In genomic region chr4:110195561-110196205, GRCh38 we compare ENCODE assay signal across 1 cellular context.
TF ChIP-seq lines count a peak whose summit lies in the region.

No MANE protein-coding gene starts in this region.

TF ChIP-seq in K562, 482 proteins besides CTCF, POLR2A, EP300 and RAD21 (continued from another document and continues in another):
- no peak for TF ChIP-seq ZBTB11 (CRISPR knock-in tag; IDR thresholded peaks at IDR 0.05)
- TF ChIP-seq ID3 (CRISPR knock-in tag; IDR thresholded peaks at IDR 0.05), result no peak
- peak; percentile 40; the same call in 1 of the 2 replicates for TF ChIP-seq ID3 (tag; IDR thresholded peaks at IDR 0.05)
- no peak for TF ChIP-seq SMARCA5 (IDR thresholded peaks at IDR 0.05)
- peak; percentile 62; the same call in 1 of the 2 replicates for TF ChIP-seq L3MBTL2 (IDR thresholded peaks at IDR 0.05)
- no peak for TF ChIP-seq KAT7 (CRISPR knock-in tag; IDR thresholded peaks at IDR 0.05; ENCODE audit: borderline replicate concordance)
- peak; percentile 43 for TF ChIP-seq ZNF592 (IDR thresholded peaks at IDR 0.05)
- TF ChIP-seq DPF2 (IDR thresholded peaks at IDR 0.05), result peak; percentile 54; the same call in 1 of the 2 replicates
- TF ChIP-seq EWSR1 (IDR thresholded peaks at IDR 0.05; ENCODE audit: borderline replicate concordance, low read depth, partially characterized antibody), result no peak
- no peak for TF ChIP-seq KLF13 (tag; IDR thresholded peaks at IDR 0.05; ENCODE audit: borderline replicate concordance, low read depth)
- TF ChIP-seq NCOA6 (IDR thresholded peaks at IDR 0.05), result no peak
- TF ChIP-seq ZNF584 (CRISPR knock-in tag; IDR thresholded peaks at IDR 0.05; ENCODE audit: low read depth), result no peak
- TF ChIP-seq HMBOX1 (IDR thresholded peaks at IDR 0.05), result peak; percentile 9; the same call in 1 of the 2 replicates
- peak in 1 of 2 experiments; percentile 49; a peak in 1 of 4 replicates for TF ChIP-seq FOXK2 (conservative IDR thresholded peaks at IDR 0.05 in 1 of 2, IDR thresholded peaks at IDR 0.05 in 1 of 2; ENCODE audit: low read depth in 2 of 2)
- TF ChIP-seq LEF1 (IDR thresholded peaks at IDR 0.05), result no peak
- TF ChIP-seq POLR3G (IDR thresholded peaks at IDR 0.05; ENCODE audit: extremely low read depth, insufficient read length, insufficient replicate concordance), result no peak
- TF ChIP-seq MGA (IDR thresholded peaks at IDR 0.05), result peak; percentile 73; the same call in 1 of the 2 replicates
- TF ChIP-seq BRF2 (IDR thresholded peaks at IDR 0.05; ENCODE audit: borderline replicate concordance, insufficient read depth, insufficient read length), result no peak
- TF ChIP-seq NFXL1 (CRISPR knock-in tag; IDR thresholded peaks at IDR 0.05), result no peak
- TF ChIP-seq ZBTB26 (CRISPR knock-in tag; IDR thresholded peaks at IDR 0.05), result peak; percentile 61; the same call in 1 of the 2 replicates
- no peak for TF ChIP-seq TEAD2 (tag; IDR thresholded peaks at IDR 0.05)
- TF ChIP-seq ZNF583 (CRISPR knock-in tag; IDR thresholded peaks at IDR 0.05), result peak; percentile 62; the same call in 1 of the 2 replicates
- 0 out of 2 replicates have a peak, but pooled peaks have one; percentile 24 for TF ChIP-seq ZBTB2 (IDR thresholded peaks at IDR 0.05)
- TF ChIP-seq SIRT6 (IDR thresholded peaks at IDR 0.05; ENCODE audit: low read depth, low read length), result no peak
- TF ChIP-seq GTF2A2 (tag; IDR thresholded peaks at IDR 0.05), result no peak
- TF ChIP-seq KLF1 (tag; IDR thresholded peaks at IDR 0.05), result no peak
- no peak for TF ChIP-seq PTRF (tag; IDR thresholded peaks at IDR 0.05)
- no peak for TF ChIP-seq ZNF263 (CRISPR knock-in tag; IDR thresholded peaks at IDR 0.05; ENCODE audit: borderline replicate concordance)
- TF ChIP-seq FOXA3 (CRISPR knock-in tag; conservative IDR thresholded peaks at IDR 0.05 in 1 of 2, IDR thresholded peaks at IDR 0.05 in 1 of 2), result 0 out of 4 replicates have a peak, but pooled peaks of 1 of the 2 experiments have one; percentile 38
- TF ChIP-seq ATF7 (IDR thresholded peaks at IDR 0.05), result no peak
- TF ChIP-seq RBM39 (optimal IDR thresholded peaks at IDR 0.05; ENCODE audit: low read depth, low read length), result peak; percentile 49
